ENCODE assay signal across 8 cellular contexts in genomic region chr7:2019693-2020511, GRCh38.
A peak's percentile ranks its signal among the peaks of the same experiment; 100 is the strongest.
DNase-seq lines count a peak whose midpoint lies in the region; ATAC-seq and TF ChIP-seq lines count a peak whose summit lies in the region.

No MANE protein-coding gene starts in this region.

- H3K9me3 Mint-ChIP-seq in effector memory CD8-positive, alpha-beta T cell: peaks cover 0 to 6% of the 10 kb centered on the region in 2 donors
- peaks cover 0 to 3% of the 10 kb centered on the region in 2 donors for H3K9me3 Mint-ChIP-seq in natural killer cell

- H3K4me3 Mint-ChIP-seq in effector memory CD8-positive, alpha-beta T cell: peak overlapping the region; percentile 22 to 56
- peak overlapping the region; percentile 89 for H3K4me3 Mint-ChIP-seq in natural killer cell

- H3K27me3 Mint-ChIP-seq in effector memory CD8-positive, alpha-beta T cell: no peaks in the 10 kb centered on the region
- peaks cover 2 to 6% of the 10 kb centered on the region in 2 donors for H3K27me3 Mint-ChIP-seq in natural killer cell (ENCODE audit: low read depth in 2 of 2)

- H3K4me1 Mint-ChIP-seq in effector memory CD8-positive, alpha-beta T cell (ENCODE audit: low read depth in 2 of 2): peaks cover 13 to 16% of the 10 kb centered on the region in 2 donors
- peaks cover 30 to 50% of the 10 kb centered on the region in 2 donors for H3K4me1 Mint-ChIP-seq in natural killer cell

- DNase-seq in GM04504 (ENCODE audit: low read depth) (peak; percentile 90), T1000 (lab: John Stamatoyannopoulos, UW) (peak; percentile 30), natural killer cell (peak; percentile 66), NCI-H2171 treated with DMSO at 0.1 percent for 48 hours (lab: John Stamatoyannopoulos, UW) (no peak), RPMI8226 (no peak)
- no peak for DNase-seq in effector memory CD8-positive, alpha-beta T cell

- ATAC-seq in HG02678 (IDR thresholded peaks at IDR 0.05; ENCODE audit: unreplicated experiment): peak; percentile 78
- peak; percentile 82 for ATAC-seq in effector memory CD8-positive, alpha-beta T cell (replicated peaks)
- ATAC-seq in natural killer cell: peak; percentile 86 to 90 (median 88)
- no peak for ATAC-seq in HG03139 (IDR thresholded peaks at IDR 0.05; ENCODE audit: unreplicated experiment)

- intact Hi-C loops in natural killer cell (cut with micrococcal nuclease): loop anchor here (1.0 kb wide), 1 partner anchor 11 kb away; no protein-coding TSS in a partner anchor

- H3K27ac Mint-ChIP-seq in effector memory CD8-positive, alpha-beta T cell: peak overlapping the region; percentile 79 to 82
- H3K27ac Mint-ChIP-seq in natural killer cell: peak overlapping the region; percentile 82 to 92

- H3K36me3 Mint-ChIP-seq in effector memory CD8-positive, alpha-beta T cell (ENCODE audit: insufficient read depth): no peaks in the 10 kb centered on the region
- H3K36me3 Mint-ChIP-seq in natural killer cell: peaks cover 9% of the 10 kb centered on the region

- no peak for TF ChIP-seq CTCF in natural killer cell (IDR thresholded peaks at IDR 0.05)

Comparison
In these comparisons a context has a peak if more than half of its experiments do, and no peak if none do; other contexts are left out.
1. DNase-seq: peak in GM04504 (single experiment), T1000 (single experiment) and natural killer cell (single experiment); none in effector memory CD8-positive, alpha-beta T cell (0 of 3), NCI-H2171 treated with DMSO at 0.1 percent for 48 hours (single experiment) and RPMI8226 (single experiment).